Comparison of ENCODE assay signal across 19 cellular contexts in genomic region chr10:17506390-17506789, GRCh38. TPM values are rescaled to one million over a fixed set of nuclear protein-coding genes. Genes with fewer than 3 reads are reported as not detected.
DNase-seq lines count a peak whose midpoint lies in the region; ATAC-seq, FAIRE-seq and TF ChIP-seq lines count a peak whose summit lies in the region.
"Had no signal": no experiment of that assay in that cellular context is flagged by ENCODE, and none has a peak within 500 bp of the region (broad histone marks: within the 10 kb centered on the region; RNA-seq: fewer than 3 reads in every experiment).

No MANE protein-coding gene starts in this region.

- H3K4me1 Mint-ChIP-seq in activated naive CD4-positive, alpha-beta T cell treated with anti-CD3 and anti-CD28 coated beads, Interleukin-2, amount 10 ng/mL, durations not matched to agents 7 days and 5 days, result peaks cover 75% of the 10 kb centered on the region
- H3K4me1 Mint-ChIP-seq in T-helper 1 cell treated with Interleukin-12 subunit alpha and Interleukin-12 subunit beta and Interleukin-4 antibody, amounts not matched to agents 30 μg/mL and 1 μg/mL, for 36 hours (ENCODE audit: low read depth), result peaks cover 34% of the 10 kb centered on the region
- peaks cover 20% of the 10 kb centered on the region for H3K4me1 Mint-ChIP-seq in stimulated activated naive CD8-positive, alpha-beta T cell treated with anti-CD3 and anti-CD28 coated beads, Interleukin-15, amount 100 ng/mL, for 72 hours
- H3K4me1 Mint-ChIP-seq: brain had no signal

- H3K27me3 ChIP-seq in K562 (ENCODE audit: control insufficient read depth in 2 of 2, insufficient read depth in 2 of 2, low read length in 2 of 2), result no peaks in the 10 kb centered on the region
- no peaks in the 10 kb centered on the region for H3K27me3 ChIP-seq in heart right ventricle

- TF ChIP-seq EP300 in K562 (IDR thresholded peaks at IDR 0.05; ENCODE audit: low read length), result no peak

- peak overlapping the region; percentile 93 for H3K27ac Mint-ChIP-seq in activated naive CD4-positive, alpha-beta T cell treated with anti-CD3 and anti-CD28 coated beads, Interleukin-2, amount 10 ng/mL, durations not matched to agents 7 days and 5 days
- peak overlapping the region; percentile 56 for H3K27ac Mint-ChIP-seq in T-helper 1 cell treated with Interleukin-12 subunit alpha and Interleukin-12 subunit beta and Interleukin-4 antibody, amounts not matched to agents 30 μg/mL and 1 μg/mL, for 36 hours
- H3K27ac Mint-ChIP-seq in stimulated activated naive CD8-positive, alpha-beta T cell treated with anti-CD3 and anti-CD28 coated beads, Interleukin-15, amount 100 ng/mL, for 72 hours, result peak overlapping the region; percentile 59 to 63
- H3K27ac Mint-ChIP-seq: brain had no signal

- FAIRE-seq in K562 (lab: Jason Lieb, UNC), result no peak
- FAIRE-seq: GM12878 had no signal

- peaks cover 32% of the 10 kb centered on the region for H3K36me3 Mint-ChIP-seq in activated naive CD4-positive, alpha-beta T cell treated with anti-CD3 and anti-CD28 coated beads, Interleukin-2, amount 10 ng/mL, durations not matched to agents 7 days and 5 days
- H3K36me3 Mint-ChIP-seq in T-helper 1 cell treated with Interleukin-12 subunit alpha and Interleukin-12 subunit beta and Interleukin-4 antibody, amounts not matched to agents 30 μg/mL and 1 μg/mL, for 36 hours (ENCODE audit: low read depth), result peaks cover 9% of the 10 kb centered on the region
- H3K36me3 Mint-ChIP-seq: brain had no signal

- 4% methylated on average over 6 of the region's 6 CpGs for WGBS in K562 (ENCODE audit: insufficient coverage, low coverage, missing lambda C conversion rate)
- WGBS in heart right ventricle, 2 donors, result 79 to 86% methylated on average over 6 of the region's 6 CpGs

- no peak for DNase-seq in activated naive CD4-positive, alpha-beta T cell treated with anti-CD3 and anti-CD28 coated beads, Interleukin-2, amount 10 ng/mL, durations not matched to agents 7 days and 5 days
- DNase-seq in activated naive CD4-positive, alpha-beta T cell treated with Interleukin-2 at 50 U/mL for 16 hours, result no peak
- peak in 2 of 4 experiments; percentile 10 to 50 for DNase-seq in K562 (ENCODE audit: extremely low read depth in 1 of 4, low spot score in 3 of 4)
- no peak for DNase-seq in stimulated activated naive CD8-positive, alpha-beta T cell treated with anti-CD3 and anti-CD28 coated beads, Interleukin-15, amount 100 ng/mL, for 72 hours
- no peak for DNase-seq in heart right ventricle
- DNase-seq: activated CD4-positive, alpha-beta T cell treated with anti-CD3 and anti-CD28 coated beads, Interleukin-2, amount 50 U/mL, for 4 hours; activated gamma-delta T cell treated with Interleukin-2 at 50 U/mL for 16 hours; Calu3; NCI-H524; SIG-M5; stimulated activated CD4-positive, alpha-beta T cell treated with anti-CD3 and anti-CD28 coated beads, Interleukin-1b, Interleukin-23, amount 100 ng/mL, for 48 hours had no signal

- H3K9me3 ChIP-seq in K562 (replicated peaks; ENCODE audit: control insufficient read depth, insufficient read depth, low read depth, low read length) (0 out of 2 replicates have a peak, but pooled peaks cover 2% of the 10 kb centered on the region), heart right ventricle (no peaks in the 10 kb centered on the region)

- peak overlapping the region; percentile 60 for H3K4me3 Mint-ChIP-seq in activated naive CD4-positive, alpha-beta T cell treated with anti-CD3 and anti-CD28 coated beads, Interleukin-2, amount 10 ng/mL, durations not matched to agents 7 days and 5 days
- H3K4me3 Mint-ChIP-seq in T-helper 1 cell treated with Interleukin-12 subunit alpha and Interleukin-12 subunit beta and Interleukin-4 antibody, amounts not matched to agents 30 μg/mL and 1 μg/mL, for 36 hours, result peak overlapping the region; percentile 33
- H3K4me3 Mint-ChIP-seq in stimulated activated naive CD8-positive, alpha-beta T cell treated with anti-CD3 and anti-CD28 coated beads, Interleukin-15, amount 100 ng/mL, for 72 hours, result peak overlapping the region; percentile 31 to 48
- H3K4me3 Mint-ChIP-seq: brain had no signal

- peak overlapping the region in 1 of 2 experiments; percentile 52; a peak in 3 of 4 replicates for H3K9ac ChIP-seq in K562 (ENCODE audit: insufficient read depth in 1 of 2, low read depth in 2 of 2, low read length in 2 of 2)

- peak overlapping the region; percentile 89 for H2AFZ ChIP-seq in K562 (ENCODE audit: low read depth, low read length)

- no peak for TF ChIP-seq CTCF in K562 (IDR thresholded peaks at IDR 0.05 in 2 of 3, conservative IDR thresholded peaks at IDR 0.05 in 1 of 3; ENCODE audit: insufficient read depth in 2 of 3, low read depth in 1 of 3, low read length in 3 of 3)
- no peak for TF ChIP-seq CTCF in heart right ventricle (IDR thresholded peaks at IDR 0.05)

- peaks cover 15% of the 10 kb centered on the region for H3K9me3 Mint-ChIP-seq in activated naive CD4-positive, alpha-beta T cell treated with anti-CD3 and anti-CD28 coated beads, Interleukin-2, amount 10 ng/mL, durations not matched to agents 7 days and 5 days
- H3K9me3 Mint-ChIP-seq in T-helper 1 cell treated with Interleukin-12 subunit alpha and Interleukin-12 subunit beta and Interleukin-4 antibody, amounts not matched to agents 30 μg/mL and 1 μg/mL, for 36 hours, result peaks cover 15% of the 10 kb centered on the region
- H3K9me3 Mint-ChIP-seq in stimulated activated naive CD8-positive, alpha-beta T cell treated with anti-CD3 and anti-CD28 coated beads, Interleukin-15, amount 100 ng/mL, for 72 hours, result peaks cover 10 to 12% of the 10 kb centered on the region in 2 donors
- H3K9me3 Mint-ChIP-seq: brain had no signal

- peak overlapping the region; percentile 10; the same call in 1 of the 2 replicates for H3K4me3 ChIP-seq in K562
- H3K4me3 ChIP-seq in heart right ventricle, result no peak overlapping the region
- H3K4me3 ChIP-seq: GM12878 had no signal

- H3K4me1 ChIP-seq in K562 (replicated peaks in 1 of 2; ENCODE audit: control insufficient read depth in 2 of 2, insufficient read depth in 2 of 2, low read length in 2 of 2) (peaks cover 10 to 52% of the 10 kb centered on the region in 2 experiments), heart right ventricle (peaks cover 0 to 25% (median 0%) of the 10 kb centered on the region in 9 donors)

- CTCF ChIA-PET in activated naive CD4-positive, alpha-beta T cell treated with anti-CD3 and anti-CD28 coated beads, Interleukin-2, amount 10 ng/mL, durations not matched to agents 7 days and 5 days (lab: Charles Lee), result interaction anchor here (0.7 to 1.1 kb wide), 3 partner anchors 9 to 75 kb away, joined by 3 read pairs; no protein-coding TSS in a partner anchor
- CTCF ChIA-PET in K562 (lab: Yijun Ruan, JAX; ENCODE audit: low intra/inter-chr PET ratio), result no interaction called here

- H3K36me3 ChIP-seq in K562 (ENCODE audit: control insufficient read depth, insufficient read depth, low read length) (peaks cover 9% of the 10 kb centered on the region; the same call in 2 of the 3 replicates), heart right ventricle (no peaks in the 10 kb centered on the region)

- peak overlapping the region; percentile 78; the same call in 2 of the 3 replicates for H3K27ac ChIP-seq in K562 (ENCODE audit: extremely low read depth, low read depth, low read length)
- peak overlapping the region in 1 of 10 donors; percentile 33 for H3K27ac ChIP-seq in heart right ventricle
- H3K27ac ChIP-seq: epithelial cell of prostate had no signal

- H4K20me1 ChIP-seq in K562 (replicated peaks; ENCODE audit: control insufficient read depth, insufficient read depth, low read length), result no peaks in the 10 kb centered on the region

- H3K27me3 Mint-ChIP-seq in activated naive CD4-positive, alpha-beta T cell treated with anti-CD3 and anti-CD28 coated beads, Interleukin-2, amount 10 ng/mL, durations not matched to agents 7 days and 5 days, result no peaks in the 10 kb centered on the region
- H3K27me3 Mint-ChIP-seq in T-helper 1 cell treated with Interleukin-12 subunit alpha and Interleukin-12 subunit beta and Interleukin-4 antibody, amounts not matched to agents 30 μg/mL and 1 μg/mL, for 36 hours (ENCODE audit: low read depth), result no peaks in the 10 kb centered on the region
- peaks cover 12% of the 10 kb centered on the region for H3K27me3 Mint-ChIP-seq in stimulated activated naive CD8-positive, alpha-beta T cell treated with anti-CD3 and anti-CD28 coated beads, Interleukin-15, amount 100 ng/mL, for 72 hours

- TF ChIP-seq RAD21 in K562 (CRISPR knock-in tag; conservative IDR thresholded peaks at IDR 0.05 in 1 of 2, IDR thresholded peaks at IDR 0.05 in 1 of 2), result no peak

- intact Hi-C loops in K562 (cut with micrococcal nuclease) (loop anchor here (5.0 kb wide), 1 partner anchor 91 kb away; no protein-coding TSS in a partner anchor), heart right ventricle (cut with DNase I) (no loop called here)

- no peak for TF ChIP-seq POLR2A in K562 (conservative IDR thresholded peaks at IDR 0.05)

- peak; percentile 8 for ATAC-seq in K562
- no peak for ATAC-seq in stimulated activated naive CD8-positive, alpha-beta T cell treated with anti-CD3 and anti-CD28 coated beads, Interleukin-15, amount 100 ng/mL, for 72 hours
- no peak for ATAC-seq in HG02970 (IDR thresholded peaks at IDR 0.05; ENCODE audit: low FRiP score, unreplicated experiment)
- no peak for ATAC-seq in GM18502 (IDR thresholded peaks at IDR 0.05; ENCODE audit: poor library complexity, unreplicated experiment)
- no peak for ATAC-seq in heart right ventricle
- ATAC-seq: GM12878, sciatic nerve had no signal

- in situ Hi-C loops in K562 (cut with MboI), result no loop called here

- H3K79me2 ChIP-seq in K562 (ENCODE audit: control insufficient read depth, insufficient read depth, low read length), result peaks cover 15% of the 10 kb centered on the region; the same call in 2 of the 3 replicates

- BruUV-seq in K562 (replicated peaks; lab: Mats Ljungman, UMichigan), result no TSS peak

- peak overlapping the region; percentile 71 for H3K4me2 ChIP-seq in K562 (ENCODE audit: insufficient read depth, low read length)

- POLR2A ChIA-PET in K562 (lab: Yijun Ruan, JAX), result interaction anchor here (1.0 to 2.6 kb wide), 3 partner anchors 9 to 130 kb away, joined by 3 to 13 read pairs (median 5); no protein-coding TSS in a partner anchor

- no peaks in the 10 kb centered on the region for H3K9me1 ChIP-seq in K562 (ENCODE audit: control insufficient read depth, insufficient read depth, low read length)

RNA-seq across cellular contexts. Expression of gene ST8SIA6, which starts 52.0 kb away (rescaled TPM):
- total RNA-seq in K562 (2011; cell fraction: chromatin; rRNA removed; ENCODE audit: low replicate concordance), result 2.7 and 7.6 TPM in 2 replicates
- total RNA-seq in K562 (2011; cell fraction: nucleolus; rRNA removed), result 2.2 and 3.4 TPM in 2 replicates
- 5.1 and 5.6 TPM in 2 replicates for total RNA-seq in K562 (2011; cell fraction: nucleoplasm; rRNA removed)
- total RNA-seq in K562 (2014; rRNA removed) (3.9 and 5.1 TPM in 2 replicates), K562 (2014; rRNA removed; fragmentation: Illumina TruSeq; extraction: Trizol) (6.4 and 7.2 TPM in 2 replicates), K562 (2015; rRNA removed; fragmentation: Illumina TruSeq; extraction: Trizol) (4.8 and 6.7 TPM in 2 replicates), K562 (2021) (5.0 and 6.6 TPM in 2 replicates), heart right ventricle (10 to 100 TPM in 4 of 10 donors, 1 to 10 TPM in 6; 3.3 to 12.8 (median 8.9) TPM)
- polyA plus RNA-seq in K562 (2011; rRNA removed) (4.4 and 6.6 TPM in 2 replicates), K562 (2014; fragmentation: Illumina TruSeq; extraction: Trizol) (4.1 and 5.2 TPM in 2 replicates), K562 (2014; fragmentation: Nextera tagmentation; extraction: Ambion mirVana) (1 to 10 TPM in 1 of 2 experiments, under 1 TPM in 1; 0.69 to 1.2 TPM), K562 (2014; rRNA removed) (3.2 and 3.3 TPM in 2 replicates), heart right ventricle (1 to 10 TPM; 1.8 TPM)
- 1.5 and 1.7 TPM in 2 replicates for polyA plus RNA-seq in K562 (2011; cell fraction: cytosol; rRNA removed)
- polyA plus RNA-seq in K562 (2011; cell fraction: nucleus; rRNA removed), result 2.2 and 2.9 TPM in 2 replicates
- 2.9 and 5.6 TPM in 2 replicates for polyA plus RNA-seq in K562 (2012)
- polyA minus RNA-seq in K562 (2011; rRNA and poly(A)+ RNA removed), result 7.8 and 11.2 TPM in 2 replicates
- 2.1 and 7.0 TPM in 2 replicates for polyA minus RNA-seq in K562 (2011; cell fraction: cytosol; rRNA and poly(A)+ RNA removed)
- 1.8 and 2.7 TPM in 2 replicates for polyA minus RNA-seq in K562 (2011; cell fraction: nucleus; rRNA and poly(A)+ RNA removed)
- total RNA-seq: GM12878, OCI-LY7 had no signal
